In the genomic region with DNA sequence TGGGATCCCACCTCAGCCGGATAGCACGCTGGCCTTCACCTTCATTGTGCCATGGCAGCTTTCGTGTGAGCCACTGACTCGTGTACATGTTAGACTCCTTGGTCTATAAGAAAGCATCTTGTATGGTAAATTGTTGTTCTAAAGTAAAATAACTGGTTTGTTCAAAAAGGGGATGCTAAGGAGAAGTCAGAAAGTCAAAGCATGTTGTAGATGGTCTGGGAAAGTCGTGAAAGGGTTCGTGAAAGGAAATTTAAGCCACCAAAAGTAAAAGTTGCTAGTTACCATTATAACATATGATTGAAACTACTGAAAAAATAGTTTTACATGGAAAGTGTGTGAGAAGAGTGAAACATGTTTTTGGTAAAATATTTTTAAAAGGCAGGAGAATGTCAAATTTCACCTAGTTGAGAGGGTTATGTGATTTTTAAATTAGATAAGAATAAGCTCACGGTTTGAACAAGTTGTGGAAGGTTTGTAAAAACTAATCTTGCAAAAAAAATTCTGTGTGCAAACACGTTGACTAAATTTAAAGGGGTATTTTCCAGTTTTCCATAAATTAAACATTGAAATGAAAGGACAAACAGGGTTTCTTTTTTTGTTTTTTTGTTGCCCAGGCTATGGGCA, we compare ENCODE assay signal across 1 cellular context.
TF ChIP-seq lines count a peak whose summit lies in the region.

No MANE protein-coding gene starts in this region.

TF ChIP-seq in GM23338, 12 proteins besides CTCF, POLR2A, EP300 and RAD21 (continued from another document):
- TF ChIP-seq ETS1 (IDR thresholded peaks at IDR 0.05) (no peak), EZH2 (IDR thresholded peaks at IDR 0.05; ENCODE audit: low read depth, unreplicated experiment) (no peak)
TF ChIP-seq in GM23338: peak in this region for 0.
